8 cellular contexts compared by ENCODE assay signal in genomic region chr12:51025182-51025747, GRCh38. TPM values are rescaled to one million over a fixed set of nuclear protein-coding genes. Genes with fewer than 3 reads are reported as not detected.
DNase-seq lines count a peak whose midpoint lies in the region; ATAC-seq and TF ChIP-seq lines count a peak whose summit lies in the region.

No MANE protein-coding gene starts in this region.

- peak overlapping the region; percentile 95 for H3K27ac Mint-ChIP-seq in stimulated activated naive CD8-positive, alpha-beta T cell treated with anti-CD3 and anti-CD28 coated beads, Interleukin-15, Interleukin-2, amounts not matched to agents 100 ng/mL and 50 ng/mL, for 24 hours

- 12 to 13% methylated on average over 5 of the region's 5 CpGs for WGBS in lung, 2 donors

- H3K4me1 Mint-ChIP-seq in stimulated activated naive CD8-positive, alpha-beta T cell treated with anti-CD3 and anti-CD28 coated beads, Interleukin-15, Interleukin-2, amounts not matched to agents 100 ng/mL and 50 ng/mL, for 24 hours (ENCODE audit: low read depth) = peaks cover 68% of the 10 kb centered on the region

- H3K27ac ChIP-seq in lung (ENCODE audit: low read depth in 1 of 2, low read length in 1 of 2) = peak overlapping the region; percentile 58 to 96

- H3K4me3 ChIP-seq in lung = peak overlapping the region; percentile 91

- no peaks in the 10 kb centered on the region for H3K36me3 ChIP-seq in lung (ENCODE audit: control insufficient read depth in 2 of 2, insufficient read depth in 2 of 2, low read length in 2 of 2)

- peaks cover 9% of the 10 kb centered on the region for H3K36me3 Mint-ChIP-seq in stimulated activated naive CD8-positive, alpha-beta T cell treated with anti-CD3 and anti-CD28 coated beads, Interleukin-15, Interleukin-2, amounts not matched to agents 100 ng/mL and 50 ng/mL, for 24 hours (ENCODE audit: low read depth)

- no peak for TF ChIP-seq CTCF in lung (IDR thresholded peaks at IDR 0.05; ENCODE audit: control extremely low read depth, extremely low read depth)

- H3K4me1 ChIP-seq in lung (ENCODE audit: control insufficient read depth in 2 of 2, insufficient read depth in 2 of 2, low read length in 2 of 2) = peaks cover 6 to 9% of the 10 kb centered on the region in 2 donors

- ATAC-seq in stimulated activated naive CD8-positive, alpha-beta T cell treated with anti-CD3 and anti-CD28 coated beads, Interleukin-15, Interleukin-2, amounts not matched to agents 100 U/mL and 50 U/mL, for 24 hours = no peak
- ATAC-seq in lung (ENCODE audit: insufficient read depth, low FRiP score) (no peak), GM19023 (IDR thresholded peaks at IDR 0.05; ENCODE audit: unreplicated experiment) (no peak)

- no peaks in the 10 kb centered on the region for H3K9me3 Mint-ChIP-seq in stimulated activated naive CD8-positive, alpha-beta T cell treated with anti-CD3 and anti-CD28 coated beads, Interleukin-15, Interleukin-2, amounts not matched to agents 100 ng/mL and 50 ng/mL, for 24 hours

- no peak for DNase-seq in stimulated activated naive CD8-positive, alpha-beta T cell treated with anti-CD3 and anti-CD28 coated beads, Interleukin-15, Interleukin-2, amounts not matched to agents 100 U/mL and 50 U/mL, for 24 hours
- DNase-seq in astrocyte of the hippocampus (ENCODE audit: low read depth, low spot score) (peak; percentile 27), lung (ENCODE audit: low spot score) (no peak), NCI-H69 (lab: John Stamatoyannopoulos, UW) (no peak)
- no peak for DNase-seq in stimulated activated CD4-positive, alpha-beta T cell treated with anti-CD3 and anti-CD28 coated beads, Interleukin-12 subunit alpha, Interleukin-12 subunit beta, amount 100 ng/mL, for 4 hours
- no peak for DNase-seq in stimulated activated CD4-positive, alpha-beta T cell treated with anti-CD3 and anti-CD28 coated beads, Interleukin-4, amount 100 ng/mL, for 24 hours

- H3K27me3 Mint-ChIP-seq in stimulated activated naive CD8-positive, alpha-beta T cell treated with anti-CD3 and anti-CD28 coated beads, Interleukin-15, Interleukin-2, amounts not matched to agents 100 ng/mL and 50 ng/mL, for 24 hours = no peaks in the 10 kb centered on the region

- peaks cover 0 to 2% of the 10 kb centered on the region in 2 donors for H3K9me3 ChIP-seq in lung (ENCODE audit: control insufficient read depth in 2 of 2, insufficient read depth in 1 of 2, low read length in 1 of 2)

- H3K4me3 Mint-ChIP-seq in stimulated activated naive CD8-positive, alpha-beta T cell treated with anti-CD3 and anti-CD28 coated beads, Interleukin-15, Interleukin-2, amounts not matched to agents 100 ng/mL and 50 ng/mL, for 24 hours = peak overlapping the region; percentile 93

- H3K27me3 ChIP-seq in lung (ENCODE audit: control insufficient read depth, insufficient read depth) = no peaks in the 10 kb centered on the region

RNA-seq across cellular contexts. Expression of gene SLC11A2, which starts 0.9 kb away (rescaled TPM):
- total RNA-seq in lung = 100 to 1,000 TPM; 112 to 129 TPM
- polyA plus RNA-seq in lung = 10 to 100 TPM; 29.2 to 69.2 TPM

RNA-seq across cellular contexts. Expression of gene LETMD1, which starts 22.9 kb away (rescaled TPM):
- 10 to 100 TPM; 45.2 to 81.6 TPM for total RNA-seq in lung
- polyA plus RNA-seq in lung = 10 to 100 TPM; 29.9 to 52.0 TPM

RNA-seq across cellular contexts. Expression of gene CSRNP2, which starts 58.1 kb away (rescaled TPM):
- 10 to 100 TPM; 29.1 to 29.9 TPM for total RNA-seq in lung
- polyA plus RNA-seq in lung = 10 to 100 TPM; 10.7 to 12.0 TPM
